14 cellular contexts compared by ENCODE assay signal in genomic region chr6:71404967-71405278, GRCh38.
DNase-seq lines count a peak whose midpoint lies in the region; ATAC-seq and TF ChIP-seq lines count a peak whose summit lies in the region.
"Had no signal": no experiment of that assay in that cellular context is flagged by ENCODE, and none has a peak within 500 bp of the region (broad histone marks: within the 10 kb centered on the region; RNA-seq: fewer than 3 reads in every experiment).

No MANE protein-coding gene starts in this region.

- no peaks in the 10 kb centered on the region for H3K9me3 Mint-ChIP-seq in chondrocyte (ENCODE audit: low read depth)

- CTCF ChIA-PET in PC-9 (lab: Charles Lee), result interaction anchor here (1.2 kb wide), 1 partner anchor 14 kb away, joined by 3 read pairs; no protein-coding TSS in a partner anchor

- peak overlapping the region; percentile 48; the same call in 1 of the 2 replicates for H3K4me3 ChIP-seq in PC-9
- no peak overlapping the region for H3K4me3 ChIP-seq in lower lobe of right lung
- H3K4me3 ChIP-seq in subcutaneous abdominal adipose tissue (ENCODE audit: low read depth in 1 of 5, low read length in 5 of 5), result no peak overlapping the region
- H3K4me3 ChIP-seq in mesendoderm (ENCODE audit: low read length), result no peak overlapping the region

- no peak overlapping the region for H3K4me3 Mint-ChIP-seq in chondrocyte (ENCODE audit: unreplicated experiment)

- H3K79me2 ChIP-seq in PC-9 (ENCODE audit: low read depth) (peaks cover 44% of the 10 kb centered on the region), mesendoderm (ENCODE audit: control insufficient read depth, insufficient read depth, low read length) (no peaks in the 10 kb centered on the region)

- peak overlapping the region; percentile 74 for H3K27ac Mint-ChIP-seq in chondrocyte (ENCODE audit: unreplicated experiment)

- H3K23ac ChIP-seq in mesendoderm (ENCODE audit: low read length), result no peak overlapping the region

- H3K27me3 ChIP-seq in PC-9 (ENCODE audit: insufficient read depth, low read depth), result no peaks in the 10 kb centered on the region
- H3K27me3 ChIP-seq in lower lobe of right lung (ENCODE audit: low read depth), result no peaks in the 10 kb centered on the region
- no peaks in the 10 kb centered on the region for H3K27me3 ChIP-seq in subcutaneous abdominal adipose tissue (ENCODE audit: control insufficient read depth in 5 of 5, insufficient read depth in 4 of 5, low read length in 5 of 5)
- no peaks in the 10 kb centered on the region for H3K27me3 ChIP-seq in mesendoderm (ENCODE audit: insufficient read depth, low read length, poor library complexity)

- no peak overlapping the region for H4K8ac ChIP-seq in mesendoderm (ENCODE audit: low read depth, low read length)

- 0 out of 2 replicates have a peak, but pooled peaks cover 3% of the 10 kb centered on the region for H3K9me2 ChIP-seq in PC-9 (ENCODE audit: insufficient read depth)

- H4K20me1 ChIP-seq in PC-9 (ENCODE audit: insufficient read depth), result no peaks in the 10 kb centered on the region

- H3K4me1 Mint-ChIP-seq in chondrocyte (ENCODE audit: low read depth), result peaks cover 46% of the 10 kb centered on the region

- H3K4me1 ChIP-seq in PC-9 (replicated peaks; ENCODE audit: insufficient read depth), result peaks cover 91% of the 10 kb centered on the region
- H3K4me1 ChIP-seq in lower lobe of right lung, result peaks cover 59% of the 10 kb centered on the region
- peaks cover 0 to 35% (median 20%) of the 10 kb centered on the region in 5 donors for H3K4me1 ChIP-seq in subcutaneous abdominal adipose tissue (ENCODE audit: control insufficient read depth in 5 of 5, insufficient read depth in 5 of 5, low read length in 5 of 5)
- peaks cover 4% of the 10 kb centered on the region for H3K4me1 ChIP-seq in mesendoderm (ENCODE audit: control insufficient read depth, low read depth, low read length)

- H3K36me3 Mint-ChIP-seq in chondrocyte (ENCODE audit: low read depth), result no peaks in the 10 kb centered on the region

- H2AK5ac ChIP-seq in mesendoderm (ENCODE audit: low read length), result no peak overlapping the region

- no peaks in the 10 kb centered on the region for H3K27me3 Mint-ChIP-seq in chondrocyte (ENCODE audit: low read depth)

- POLR2A ChIA-PET in PC-9 (lab: Charles Lee; ENCODE audit: unreplicated experiment), result interaction anchor here (0.5 to 1.6 kb wide), 9 partner anchors 7 to 1808 kb away, joined by 3 to 11 read pairs (median 5); no protein-coding TSS in a partner anchor

- TF ChIP-seq CTCF in PC-9 (conservative IDR thresholded peaks at IDR 0.05), result no peak
- TF ChIP-seq CTCF in chondrocyte (IDR thresholded peaks at IDR 0.05), result no peak
- no peak for TF ChIP-seq CTCF in lower lobe of right lung (IDR thresholded peaks at IDR 0.05)

- H3K4me2 ChIP-seq in PC-9, result peak overlapping the region; percentile 80
- no peak overlapping the region for H3K4me2 ChIP-seq in mesendoderm (ENCODE audit: low read length)

- H3K79me1 ChIP-seq in mesendoderm (ENCODE audit: low read length), result no peaks in the 10 kb centered on the region

- peak overlapping the region; percentile 98 for H3K27ac ChIP-seq in PC-9
- H3K27ac ChIP-seq in lower lobe of right lung, result peak overlapping the region; percentile 59
- peak overlapping the region; percentile 96 for H3K27ac ChIP-seq in subcutaneous abdominal adipose tissue (ENCODE audit: low read depth, low read length)
- no peak overlapping the region for H3K27ac ChIP-seq in mesendoderm (ENCODE audit: low read depth, low read length)
- H3K27ac ChIP-seq: WERI-Rb-1 had no signal

- H3K18ac ChIP-seq in mesendoderm (ENCODE audit: low read length), result no peak overlapping the region

- H3F3A ChIP-seq in PC-9 (ENCODE audit: insufficient read depth, low read depth), result peaks cover 46% of the 10 kb centered on the region

- peaks cover 28% of the 10 kb centered on the region for H3K36me3 ChIP-seq in PC-9 (ENCODE audit: low read depth)
- peaks cover 11% of the 10 kb centered on the region for H3K36me3 ChIP-seq in lower lobe of right lung
- peaks cover 0 to 11% (median 7%) of the 10 kb centered on the region in 5 donors for H3K36me3 ChIP-seq in subcutaneous abdominal adipose tissue (ENCODE audit: control insufficient read depth in 5 of 5, insufficient read depth in 5 of 5, low read length in 5 of 5)
- H3K36me3 ChIP-seq in mesendoderm (ENCODE audit: control insufficient read depth, insufficient read depth, low read length), result no peaks in the 10 kb centered on the region
- H3K36me3 ChIP-seq: WERI-Rb-1 had no signal

- no peak overlapping the region for H2BK120ac ChIP-seq in mesendoderm (ENCODE audit: low read depth, low read length)

- H4K5ac ChIP-seq in mesendoderm (ENCODE audit: low read length), result no peak overlapping the region

- peak overlapping the region in 2 of 5 donors; percentile 11 to 63 for H3K9ac ChIP-seq in subcutaneous abdominal adipose tissue (ENCODE audit: low read length in 5 of 5)
- H3K9ac ChIP-seq in mesendoderm (ENCODE audit: low read length), result no peak overlapping the region

- BruUV-seq in PC-9 (replicated peaks; lab: Mats Ljungman, UMichigan), result TSS peak; percentile 42

- DNase-seq in PC-9 (no peak), chondrocyte (ENCODE audit: low spot score) (no peak), lower lobe of right lung (no peak), mesendoderm (no peak), DMS 273 treated with DMSO at 0.1 percent for 48 hours (lab: John Stamatoyannopoulos, UW) (no peak)
- DNase-seq in activated naive CD4-positive, alpha-beta T cell (lab: John Stamatoyannopoulos, UW), result no peak
- DNase-seq: activated effector memory CD4-positive, alpha-beta T cell treated with Interleukin-2 at 50 U/mL for 16 hours; C1 segment of cervical spinal cord; effector memory CD4-positive, alpha-beta T cell; NCI-H187; NCI-H510A treated with DMSO at 0.1 percent for 48 hours; stimulated activated CD4-positive, alpha-beta T cell treated with anti-CD3 and anti-CD28 coated beads, Interleukin-12 subunit alpha, Interleukin-12 subunit beta, amount 100 ng/mL, for 4 hours; WERI-Rb-1 had no signal

- H2AFZ ChIP-seq in PC-9, result no peak overlapping the region

- H3K4ac ChIP-seq in mesendoderm (ENCODE audit: low read depth, low read length), result no peak overlapping the region

- WGBS in mesendoderm (ENCODE audit: extremely low coverage, insufficient coverage, low lambda C conversion rate), result no CpG with 5 or more reads among the region's 1 CpG

- H3K56ac ChIP-seq in mesendoderm (ENCODE audit: low read length), result no peak overlapping the region

- H3K9me3 ChIP-seq in PC-9 (ENCODE audit: insufficient read depth, low read depth) (no peaks in the 10 kb centered on the region; the same call in 1 of the 2 replicates), lower lobe of right lung (no peaks in the 10 kb centered on the region), subcutaneous abdominal adipose tissue (ENCODE audit: control insufficient read depth in 5 of 5, low read length in 5 of 5) (no peaks in the 10 kb centered on the region)

- intact Hi-C loops in PC-9 (cut with micrococcal nuclease; ENCODE audit: unreplicated experiment), result loop anchor here (1.0 to 2.0 kb wide), 5 partner anchors 14 to 105 kb away; no protein-coding TSS in a partner anchor
- intact Hi-C loops in lower lobe of right lung (cut with DNase I), result no loop called here

- ATAC-seq in lower lobe of right lung, result no peak

- no peak overlapping the region for H2BK5ac ChIP-seq in mesendoderm (ENCODE audit: low read length)

- H2BK15ac ChIP-seq in mesendoderm (replicated peaks; ENCODE audit: low read depth), result no peak overlapping the region
